ENCODE assay signal across 11 cellular contexts in the genomic region with DNA sequence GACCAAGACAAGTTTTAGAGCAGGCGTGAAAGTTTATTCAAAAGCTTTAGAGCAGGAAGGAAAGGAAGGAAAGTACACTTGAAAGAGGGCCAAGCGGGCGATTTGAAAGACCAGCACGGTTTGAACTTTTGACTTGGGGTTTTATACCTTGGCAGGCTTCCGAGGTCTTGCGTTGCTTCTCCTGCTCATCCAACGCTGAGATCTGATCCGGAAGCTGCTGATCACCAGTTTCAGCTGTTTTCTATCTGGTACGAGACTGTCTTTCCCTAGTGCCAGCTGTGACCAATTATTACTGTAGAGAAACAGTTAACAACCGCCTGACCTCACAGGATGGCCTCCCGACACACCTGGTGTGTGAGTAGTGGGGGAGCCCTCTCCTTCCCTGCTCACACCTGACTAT. TPM values are rescaled to one million over a fixed set of nuclear protein-coding genes. Genes with fewer than 3 reads are reported as not detected.
DNase-seq lines count a peak whose midpoint lies in the region; FAIRE-seq and TF ChIP-seq lines count a peak whose summit lies in the region.
"Had no signal": no experiment of that assay in that cellular context is flagged by ENCODE, and none has a peak within 500 bp of the region (broad histone marks: within the 10 kb centered on the region; RNA-seq: fewer than 3 reads in every experiment).

No MANE protein-coding gene starts in this region.

- H3K4me3 ChIP-seq in H1 (ENCODE audit: extremely low read depth in 1 of 4, insufficient read depth in 2 of 4, low read depth in 3 of 4, low read length in 4 of 4) = no peak overlapping the region
- H3K4me3 ChIP-seq in skeletal muscle satellite cell (ENCODE audit: low read length) = no peak overlapping the region

- H3K9ac ChIP-seq in H1 (replicated peaks in 1 of 4; ENCODE audit: extremely low read depth in 1 of 4, low read depth in 3 of 4, low read length in 3 of 4) = no peak overlapping the region
- no peak overlapping the region for H3K9ac ChIP-seq in skeletal muscle satellite cell (ENCODE audit: low read depth, low read length)

- no peak for TF ChIP-seq RAD21 in H1 (IDR thresholded peaks at IDR 0.05 in 1 of 2, conservative IDR thresholded peaks at IDR 0.05 in 1 of 2; ENCODE audit: low read depth in 2 of 2, low read length in 2 of 2)

- no peaks in the 10 kb centered on the region for H4K20me1 ChIP-seq in H1 (replicated peaks in 1 of 2; ENCODE audit: control insufficient read depth in 1 of 2, insufficient read depth in 2 of 2, low read length in 2 of 2)

- H3K79me1 ChIP-seq in H1 (ENCODE audit: low read depth, low read length) = no peaks in the 10 kb centered on the region

- no peak for FAIRE-seq in H1 (lab: Jason Lieb, UNC)

- H3K9me3 ChIP-seq in H1 (ENCODE audit: insufficient read depth in 2 of 2, low read depth in 1 of 2, low read length in 1 of 2) (no peaks in the 10 kb centered on the region), skeletal muscle satellite cell (replicated peaks; ENCODE audit: low read length) (no peaks in the 10 kb centered on the region)

- no peak overlapping the region for H3K27ac ChIP-seq in H1 (ENCODE audit: low read depth, low read length)

- H2AK5ac ChIP-seq in H1 (ENCODE audit: low read depth, low read length) = no peak overlapping the region

- POLR2A ChIA-PET in H1 (lab: Charles Lee; ENCODE audit: partially characterized antibody) = interaction anchor here (0.8 to 1.2 kb wide), 2 partner anchors 22 to 32 kb away, joined by 3 read pairs; no protein-coding TSS in a partner anchor

- no peaks in the 10 kb centered on the region for H3K79me2 ChIP-seq in H1 (ENCODE audit: control insufficient read depth in 1 of 2, insufficient read depth in 2 of 2, low read length in 2 of 2)

- no peak overlapping the region for H3K23ac ChIP-seq in H1 (ENCODE audit: insufficient read length)

- no peak for TF ChIP-seq CTCF in H1 (IDR thresholded peaks at IDR 0.05; ENCODE audit: control extremely low read depth in 1 of 3, insufficient read depth in 1 of 3, low read depth in 1 of 3, low read length in 3 of 3)

- H3K4me2 ChIP-seq in H1 (ENCODE audit: insufficient read depth in 1 of 2, low read depth in 2 of 2, low read length in 2 of 2) = no peak overlapping the region
- peak overlapping the region; percentile 29 for H3K4me2 ChIP-seq in skeletal muscle satellite cell (ENCODE audit: low read length)

- 0 out of 2 replicates have a peak overlapping the region, but pooled peaks have one; percentile 29 for H2BK15ac ChIP-seq in H1 (ENCODE audit: low read length)

- no peak overlapping the region for H3K4ac ChIP-seq in H1 (replicated peaks; ENCODE audit: insufficient read length, low read depth, low read length)

- H3K36me3 ChIP-seq in H1 (ENCODE audit: control insufficient read depth in 2 of 4, insufficient read depth in 4 of 4, low read length in 3 of 4) (no peaks in the 10 kb centered on the region), skeletal muscle satellite cell (ENCODE audit: insufficient read depth, low read length) (no peaks in the 10 kb centered on the region)

- TF ChIP-seq EP300 in H1 (IDR thresholded peaks at IDR 0.05; ENCODE audit: borderline replicate concordance in 1 of 2, low read depth in 2 of 2, low read length in 2 of 2) = no peak

- no peaks in the 10 kb centered on the region; the same call in 1 of the 2 replicates for H3K23me2 ChIP-seq in H1 (ENCODE audit: low read depth, low read length)

- CTCF ChIA-PET in H1 (lab: Charles Lee; ENCODE audit: partially characterized antibody) = no interaction called here

- no peak overlapping the region for H3K18ac ChIP-seq in H1 (ENCODE audit: extremely low read depth, low read length)

- H2AFZ ChIP-seq in H1 (ENCODE audit: low read length) = peak overlapping the region; percentile 82; the same call in 1 of the 2 replicates

- H2BK5ac ChIP-seq in H1 (ENCODE audit: low read depth, low read length) = no peak overlapping the region

- no peaks in the 10 kb centered on the region for H3K27me3 ChIP-seq in H1 (replicated peaks in 1 of 4; ENCODE audit: control insufficient read depth in 3 of 4, extremely low read depth in 1 of 4, insufficient read depth in 3 of 4, low read length in 3 of 4)
- H3K27me3 ChIP-seq in skeletal muscle satellite cell (ENCODE audit: control insufficient read depth, insufficient read depth, low read length) = peaks cover 32% of the 10 kb centered on the region

- H2BK20ac ChIP-seq in H1 (ENCODE audit: low read length) = no peak overlapping the region

- DNase-seq in NCI-H1092 treated with DMSO at 0.1 percent for 48 hours (lab: John Stamatoyannopoulos, UW) = peak; percentile 41
- DNase-seq in NCI-H1092 (lab: John Stamatoyannopoulos, UW) = no peak
- peak; percentile 90 for DNase-seq in NCI-H748 (lab: John Stamatoyannopoulos, UW; ENCODE audit: unreplicated experiment)
- no peak for DNase-seq in H1 (ENCODE audit: low read depth in 1 of 2, low spot score in 2 of 2)
- DNase-seq in iPS-NIHi7 (ENCODE audit: extremely low spot score) = no peak
- no peak for DNase-seq in SW480 (ENCODE audit: low spot score)
- DNase-seq in activated CD4-positive, alpha-beta T cell treated with anti-CD3 and anti-CD28 coated beads, Interleukin-2, amount 50 U/mL, for 4 hours = no peak
- DNase-seq: midbrain, NCI-H1694 had no signal

- H3K56ac ChIP-seq in H1 (replicated peaks; ENCODE audit: insufficient read length, low read depth, low read length) = no peak overlapping the region

- no peak overlapping the region for H2BK12ac ChIP-seq in H1 (ENCODE audit: low read depth, low read length)

- TF ChIP-seq POLR2A in H1 (IDR thresholded peaks at IDR 0.05; ENCODE audit: control extremely low read depth in 1 of 2, low read depth in 2 of 2, low read length in 2 of 2) = no peak

- WGBS in H1 (ENCODE audit: extremely low coverage in 1 of 2, insufficient coverage in 1 of 2, insufficient read length in 1 of 2, insufficient replicate concordance in 2 of 2, low coverage in 1 of 2, low lambda C conversion rate in 2 of 2, missing lambda C conversion rate in 1 of 2), 2 experiments = 78% methylated on average over 11 of the region's 11 CpGs; no CpG with 5 or more reads in 1 of the 2 experiments

- H3K4me1 ChIP-seq in H1 (replicated peaks in 1 of 4; ENCODE audit: control insufficient read depth in 3 of 4, insufficient read depth in 4 of 4, low read length in 3 of 4) (peaks cover 0 to 3% (median 0%) of the 10 kb centered on the region in 4 experiments; a peak in 1 of 7 replicates), skeletal muscle satellite cell (ENCODE audit: control insufficient read depth, insufficient read depth, low read length) (peaks cover 15% of the 10 kb centered on the region)

- no peak overlapping the region for H4K91ac ChIP-seq in H1 (replicated peaks; ENCODE audit: insufficient read length, low read length)

- no peak overlapping the region for H4K8ac ChIP-seq in H1 (ENCODE audit: extremely low read depth, insufficient read depth, low read length)

- H3K14ac ChIP-seq in H1 (ENCODE audit: insufficient read length) = no peak overlapping the region

- H4K5ac ChIP-seq in H1 (ENCODE audit: insufficient read length, low read depth, low read length) = no peak overlapping the region

- no peak overlapping the region for H2BK120ac ChIP-seq in H1 (replicated peaks; ENCODE audit: low read depth, low read length)

TF ChIP-seq in H1, 55 proteins besides CTCF, POLR2A, EP300 and RAD21 (continues in another document):
- TF ChIP-seq RNF2 (IDR thresholded peaks at IDR 0.05; ENCODE audit: borderline replicate concordance, low read depth, low read length, missing control alignments, poor library complexity, severe bottlenecking) = no peak
- no peak for TF ChIP-seq NRF1 (IDR thresholded peaks at IDR 0.05; ENCODE audit: low read depth, low read length)
- TF ChIP-seq CBX5 (IDR thresholded peaks at IDR 0.05; ENCODE audit: low read depth, low read length) = no peak
- TF ChIP-seq TCF12 (IDR thresholded peaks at IDR 0.05; ENCODE audit: low read depth, low read length) = no peak
- TF ChIP-seq YY1 (IDR thresholded peaks at IDR 0.05; ENCODE audit: low read depth, low read length) = no peak
- no peak for TF ChIP-seq SAP30 (IDR thresholded peaks at IDR 0.05; ENCODE audit: insufficient read depth, insufficient replicate concordance, low read length)
- no peak for TF ChIP-seq KDM4A (IDR thresholded peaks at IDR 0.05; ENCODE audit: low read depth, low read length, severe bottlenecking)
- no peak for TF ChIP-seq SUZ12 (IDR thresholded peaks at IDR 0.05; ENCODE audit: low read length)
- TF ChIP-seq, protein P1, sequence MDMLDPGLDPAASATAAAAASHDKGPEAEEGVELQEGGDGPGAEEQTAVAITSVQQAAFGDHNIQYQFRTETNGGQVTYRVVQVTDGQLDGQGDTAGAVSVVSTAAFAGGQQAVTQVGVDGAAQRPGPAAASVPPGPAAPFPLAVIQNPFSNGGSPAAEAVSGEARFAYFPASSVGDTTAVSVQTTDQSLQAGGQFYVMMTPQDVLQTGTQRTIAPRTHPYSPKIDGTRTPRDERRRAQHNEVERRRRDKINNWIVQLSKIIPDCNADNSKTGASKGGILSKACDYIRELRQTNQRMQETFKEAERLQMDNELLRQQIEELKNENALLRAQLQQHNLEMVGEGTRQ (IDR thresholded peaks at IDR 0.05; ENCODE audit: low read length) = no peak
- no peak for TF ChIP-seq BACH1 (IDR thresholded peaks at IDR 0.05; ENCODE audit: low read length)
- no peak for TF ChIP-seq BRCA1 (IDR thresholded peaks at IDR 0.05; ENCODE audit: low read depth, low read length)

RNA-seq across cellular contexts. Expression of a gene that starts 20.6 kb away (rescaled TPM):
- total RNA-seq in H1 (2021; fragmentation: NEBNext Ultra II Directional; extraction: Animal tissue kit (Norgen Biotek cat#: 25700)) = 79.7 and 87.7 TPM in 2 replicates
- polyA plus RNA-seq in H1 (2011; rRNA removed) = 40.4 and 58.5 TPM in 2 replicates
- polyA plus RNA-seq in H1 (2011; cell fraction: cytosol; rRNA removed) = 59.0 TPM
- polyA plus RNA-seq in H1 (2011; cell fraction: nucleus; rRNA removed) = 19.1 TPM
- polyA plus RNA-seq in H1 (2012, experiment 1 of 2) = 156 to 204 TPM (median 175 TPM) in 4 replicates
- 13.1 TPM for polyA plus RNA-seq in H1 (2012, experiment 2 of 2)
- polyA plus RNA-seq in H1 (2013, experiment 1 of 2) = 123 TPM
- 142 TPM for polyA plus RNA-seq in H1 (2013, experiment 2 of 2)
- 12.6 and 13.2 TPM in 2 replicates for polyA minus RNA-seq in H1 (2011; rRNA and poly(A)+ RNA removed)
- 20.6 TPM for polyA minus RNA-seq in H1 (2011; cell fraction: cytosol; rRNA and poly(A)+ RNA removed)
- 30.0 TPM for polyA minus RNA-seq in H1 (2011; cell fraction: nucleus; rRNA and poly(A)+ RNA removed)
- 8.7 and 12.2 TPM in 2 replicates for total RNA-seq in skeletal muscle satellite cell (2012; rRNA removed)

RNA-seq across cellular contexts. Expression of a gene that starts 47.6 kb away (rescaled TPM):
- total RNA-seq in H1 (2021; fragmentation: NEBNext Ultra II Directional; extraction: Animal tissue kit (Norgen Biotek cat#: 25700)) = 1.3 and 1.7 TPM in 2 replicates
- polyA plus RNA-seq in H1 (2011; rRNA removed) = 0.74 and 0.86 TPM in 2 replicates
- 1.0 TPM for polyA plus RNA-seq in H1 (2011; cell fraction: cytosol; rRNA removed)
- polyA plus RNA-seq in H1 (2011; cell fraction: nucleus; rRNA removed) = 3.0 TPM
- polyA plus RNA-seq in H1 (2012, experiment 1 of 2) = 0.78 to 1.4 TPM (median 1.0 TPM) in 4 replicates
- polyA plus RNA-seq in H1 (2012, experiment 2 of 2) = not detected
- 0.71 TPM for polyA plus RNA-seq in H1 (2013, experiment 1 of 2)
- polyA plus RNA-seq in H1 (2013, experiment 2 of 2) = 0.87 TPM
- 4.3 and 7.6 TPM in 2 replicates for polyA minus RNA-seq in H1 (2011; rRNA and poly(A)+ RNA removed)
- 2.1 TPM for polyA minus RNA-seq in H1 (2011; cell fraction: cytosol; rRNA and poly(A)+ RNA removed)
- polyA minus RNA-seq in H1 (2011; cell fraction: nucleus; rRNA and poly(A)+ RNA removed) = 4.3 TPM
- total RNA-seq in skeletal muscle satellite cell (2012; rRNA removed) = 9.6 and 19.3 TPM in 2 replicates
- total RNA-seq: activated CD8-positive, alpha-beta memory T cell treated with anti-CD3 and anti-CD28 coated beads for 36 hours had no signal

Comparison
In these comparisons a context has a peak if more than half of its experiments do, and no peak if none do; other contexts are left out.
1. DNase-seq: peak in NCI-H1092 treated with DMSO at 0.1 percent for 48 hours (single experiment) and NCI-H748 (single experiment); none in NCI-H1092 (single experiment), H1 (0 of 2), iPS-NIHi7 (single experiment), SW480 (single experiment) and activated CD4-positive, alpha-beta T cell treated with anti-CD3 and anti-CD28 coated beads, Interleukin-2, amount 50 U/mL, for 4 hours (0 of 2).